Comparison of ENCODE assay signal across 13 cellular contexts in genomic region chr10:546971-547590, GRCh38.
DNase-seq lines count a peak whose midpoint lies in the region; ATAC-seq and TF ChIP-seq lines count a peak whose summit lies in the region.
"Had no signal": no experiment of that assay in that cellular context is flagged by ENCODE, and none has a peak within 500 bp of the region (broad histone marks: within the 10 kb centered on the region; RNA-seq: fewer than 3 reads in every experiment).

No MANE protein-coding gene starts in this region.

- POLR2A ChIA-PET in Caco-2 (lab: Charles Lee), result interaction anchor here (0.6 to 1.1 kb wide), 7 partner anchors 13 to 502 kb away, joined by 3 to 5 read pairs (median 3); partner anchors contain the start of genes DIP2C and IDI1

- H3K4me3 ChIP-seq in Caco-2 (ENCODE audit: low read depth, low read length) (peak overlapping the region; percentile 0; the same call in 1 of the 2 replicates), NB4 (ENCODE audit: low read depth, low read length) (no peak overlapping the region), choroid plexus epithelial cell (ENCODE audit: low read depth, low read length) (no peak overlapping the region), mucosa of stomach (ENCODE audit: low read length) (no peak overlapping the region)
- H3K4me3 ChIP-seq: Peyer's patch had no signal

- no peak for TF ChIP-seq CTCF in Caco-2 (IDR thresholded peaks at IDR 0.05; ENCODE audit: insufficient read depth in 1 of 2, low read depth in 1 of 2, low read length in 1 of 2, severe bottlenecking in 1 of 2, unreplicated experiment in 1 of 2)
- no peak for TF ChIP-seq CTCF in NB4 (IDR thresholded peaks at IDR 0.05; ENCODE audit: low read depth, low read length)
- no peak for TF ChIP-seq CTCF in choroid plexus epithelial cell (conservative IDR thresholded peaks at IDR 0.05; ENCODE audit: low read depth, low read length)

- H3K36me3 ChIP-seq in Caco-2 (ENCODE audit: control insufficient read depth, insufficient read depth, low read length) (no peaks in the 10 kb centered on the region), mucosa of stomach (ENCODE audit: control insufficient read depth, insufficient read depth, low read length) (no peaks in the 10 kb centered on the region)
- H3K36me3 ChIP-seq: Peyer's patch had no signal

- H3K4me1 ChIP-seq in Caco-2 (peaks cover 45% of the 10 kb centered on the region), mucosa of stomach (ENCODE audit: control insufficient read depth, insufficient read depth, low read length) (peaks cover 12% of the 10 kb centered on the region)
- H3K4me1 ChIP-seq: Peyer's patch had no signal

- DNase-seq in Caco-2, result peak; percentile 91 to 95
- DNase-seq in NB4 (ENCODE audit: low read depth), result peak; percentile 26
- peak; percentile 41 for DNase-seq in choroid plexus epithelial cell (ENCODE audit: low read depth)
- no peak for DNase-seq in stimulated activated CD4-positive, alpha-beta T cell treated with anti-CD3 and anti-CD28 coated beads, Interleukin-4, amount 100 ng/mL, for 24 hours
- no peak for DNase-seq in CD1c-positive myeloid dendritic cell (ENCODE audit: extremely low spot score)
- no peak for DNase-seq in activated CD4-positive, alpha-beta T cell treated with anti-CD3 and anti-CD28 coated beads, Interleukin-2, amount 50 U/mL, for 48 hours
- DNase-seq: activated CD4-positive, CD25-positive, alpha-beta regulatory T cell treated with anti-CD3 and anti-CD28 coated beads, Interleukin-2, amount 50 U/mL, for 72 hours; activated naive CD4-positive, alpha-beta T cell treated with anti-CD3 and anti-CD28 coated beads for 36 hours; Karpas-422; Peyer's patch had no signal

- no peaks in the 10 kb centered on the region for H3K27me3 Mint-ChIP-seq in Caco-2 (ENCODE audit: insufficient read depth, unreplicated experiment)

- H3K27me3 ChIP-seq in Caco-2 (replicated peaks; ENCODE audit: control insufficient read depth, insufficient read depth, low read length) (no peaks in the 10 kb centered on the region), mucosa of stomach (ENCODE audit: control insufficient read depth, insufficient read depth, low read length) (no peaks in the 10 kb centered on the region)
- H3K27me3 ChIP-seq: Peyer's patch had no signal

- H3K9me3 ChIP-seq in Caco-2, result no peaks in the 10 kb centered on the region
- H3K9me3 ChIP-seq in mucosa of stomach (ENCODE audit: control insufficient read depth, low read length), result no peaks in the 10 kb centered on the region
- H3K9me3 ChIP-seq: Peyer's patch had no signal

- TSS peak; percentile 88 for BruUV-seq in Caco-2 (replicated peaks; lab: Mats Ljungman, UMichigan)

- peak overlapping the region; percentile 92 for H3K27ac Mint-ChIP-seq in Caco-2 (ENCODE audit: unreplicated experiment)
- H3K27ac Mint-ChIP-seq: activated naive CD4-positive, alpha-beta T cell treated with anti-CD3 and anti-CD28 coated beads for 36 hours; B cell had no signal

- CTCF ChIA-PET in Caco-2 (lab: Charles Lee), result interaction anchor here (0.5 to 1.3 kb wide), 5 partner anchors 36 to 262 kb away, joined by 3 to 9 read pairs (median 4); no protein-coding TSS in a partner anchor

- H3K9me3 Mint-ChIP-seq in Caco-2 (ENCODE audit: unreplicated experiment), result no peaks in the 10 kb centered on the region
- H3K9me3 Mint-ChIP-seq: activated naive CD4-positive, alpha-beta T cell treated with anti-CD3 and anti-CD28 coated beads for 36 hours had no signal

- H3K36me3 Mint-ChIP-seq in Caco-2 (ENCODE audit: insufficient read depth, unreplicated experiment), result peaks cover 14% of the 10 kb centered on the region

- no peak for TF ChIP-seq POLR2A in NB4 (IDR thresholded peaks at IDR 0.05; ENCODE audit: extremely low read depth, insufficient read length)

- intact Hi-C loops in Caco-2 (cut with micrococcal nuclease; ENCODE audit: unreplicated experiment), result loop anchor here (1.0 to 2.0 kb wide), 4 partner anchors 13 to 103 kb away; no protein-coding TSS in a partner anchor

- peaks cover 34% of the 10 kb centered on the region for H3K4me1 Mint-ChIP-seq in Caco-2 (ENCODE audit: low read depth, unreplicated experiment)

- H3K4me3 Mint-ChIP-seq in Caco-2 (ENCODE audit: unreplicated experiment), result peak overlapping the region; percentile 63
- H3K4me3 Mint-ChIP-seq: activated naive CD4-positive, alpha-beta T cell treated with anti-CD3 and anti-CD28 coated beads for 36 hours; B cell had no signal

- ATAC-seq in GM18502 (IDR thresholded peaks at IDR 0.05; ENCODE audit: poor library complexity, unreplicated experiment), result no peak

- peak overlapping the region; percentile 4 for H3K9ac ChIP-seq in mucosa of stomach (ENCODE audit: low read length)

Comparison
In these comparisons a context has a peak if more than half of its experiments do, and no peak if none do; other contexts are left out.
1. DNase-seq: peak in Caco-2 (2 of 2), NB4 (single experiment) and choroid plexus epithelial cell (single experiment); none in stimulated activated CD4-positive, alpha-beta T cell treated with anti-CD3 and anti-CD28 coated beads, Interleukin-4, amount 100 ng/mL, for 24 hours (single experiment), CD1c-positive myeloid dendritic cell (single experiment) and activated CD4-positive, alpha-beta T cell treated with anti-CD3 and anti-CD28 coated beads, Interleukin-2, amount 50 U/mL, for 48 hours (0 of 2).